In the genomic region with DNA sequence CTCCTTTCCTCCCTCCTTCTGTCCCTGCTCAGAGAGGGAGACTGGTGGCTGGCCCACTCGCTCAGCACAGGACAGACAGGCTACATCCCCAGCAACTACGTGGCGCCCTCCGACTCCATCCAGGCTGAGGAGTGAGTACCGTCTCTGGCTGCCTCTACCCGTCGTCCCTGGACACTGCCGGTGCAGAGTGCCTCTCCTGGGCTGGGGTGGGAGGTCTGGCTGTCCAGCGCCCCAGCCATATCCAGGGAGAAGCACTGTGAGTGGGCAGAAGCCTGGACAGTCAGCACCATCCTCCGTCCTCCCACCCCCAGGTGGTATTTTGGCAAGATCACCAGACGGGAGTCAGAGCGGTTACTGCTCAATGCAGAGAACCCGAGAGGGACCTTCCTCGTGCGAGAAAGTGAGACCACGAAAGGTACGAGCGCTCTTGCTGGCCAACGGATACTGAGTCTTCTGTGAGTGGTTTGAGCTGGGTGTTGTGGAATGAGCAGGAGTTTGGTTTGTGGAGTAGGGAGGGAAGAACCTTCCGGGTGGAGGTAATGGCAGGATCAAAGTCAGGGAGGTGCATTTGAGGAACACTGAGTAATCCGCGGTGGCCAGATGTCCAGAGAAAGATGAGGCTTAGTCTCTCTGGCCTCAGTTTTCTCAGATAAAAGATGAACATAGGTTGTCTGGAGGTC, we compare ENCODE assay signal across 15 cellular contexts. TPM values are rescaled to one million over a fixed set of nuclear protein-coding genes. Genes with fewer than 3 reads are reported as not detected.
A peak's percentile ranks its signal among the peaks of the same experiment; 100 is the strongest.
DNase-seq lines count a peak whose midpoint lies in the region; ATAC-seq, FAIRE-seq and TF ChIP-seq lines count a peak whose summit lies in the region.
"Had no signal": no experiment of that assay in that cellular context is flagged by ENCODE, and none has a peak within 500 bp of the region (broad histone marks: within the 10 kb centered on the region; RNA-seq: fewer than 3 reads in every experiment).

No MANE protein-coding gene starts in this region.

- 90% methylated on average over 19 of the region's 22 CpGs for WGBS in A549 (ENCODE audit: missing lambda C conversion rate)
- WGBS in H9 (ENCODE audit: extremely low coverage, insufficient read length, low lambda C conversion rate), result no CpG with 5 or more reads among the region's 22 CpGs
- 89 to 90% methylated on average over 22 of the region's 22 CpGs for WGBS in ectodermal cell, 2 experiments

- POLR2A ChIA-PET in A549 (lab: Yijun Ruan, JAX), result interaction anchor here (0.6 kb wide), 1 partner anchor 9 kb away, joined by 4 read pairs; no protein-coding TSS in a partner anchor

- peaks cover 82% of the 10 kb centered on the region for H3K4me1 ChIP-seq in A549
- H3K4me1 ChIP-seq in H9 (ENCODE audit: insufficient read depth, low read length), result no peaks in the 10 kb centered on the region; the same call in 1 of the 2 replicates
- peaks cover 38% of the 10 kb centered on the region for H3K4me1 ChIP-seq in ectodermal cell (ENCODE audit: control insufficient read depth, insufficient read depth, low read length)

- no peak; the same call in 1 of the 2 replicates for TF ChIP-seq POLR2A in A549 (IDR thresholded peaks at IDR 0.05; ENCODE audit: low read length)

- H3K4me3 ChIP-seq in A549 (no peak overlapping the region), ectodermal cell (ENCODE audit: insufficient read depth, low read depth, low read length) (no peak overlapping the region)
- H3K4me3 ChIP-seq: adrenal gland had no signal

- peak overlapping the region; percentile 32; the same call in 1 of the 3 replicates for H3K4me2 ChIP-seq in A549
- no peak overlapping the region for H3K4me2 ChIP-seq in H9 (ENCODE audit: insufficient read depth, insufficient read length, low read length)

- CTCF ChIA-PET in A549 (lab: Yijun Ruan, JAX), result interaction anchor here (1.0 to 4.5 kb wide), 4 partner anchors 11 to 129 kb away, joined by 5 to 26 read pairs (median 8); no protein-coding TSS in a partner anchor

- no peak overlapping the region for H3K56ac ChIP-seq in H9 (ENCODE audit: insufficient read length, low read depth, low read length)

- no peaks in the 10 kb centered on the region for H3K79me1 ChIP-seq in H9 (ENCODE audit: insufficient read depth, low read depth, low read length, poor library complexity, severe bottlenecking)

- no peak overlapping the region for H2BK15ac ChIP-seq in H9 (ENCODE audit: low read depth, low read length)

- peak overlapping the region in 1 of 2 experiments; percentile 20; a peak in 1 of 5 replicates for H3K4me3 Mint-ChIP-seq in H9
- peak overlapping the region; percentile 29 for H3K4me3 Mint-ChIP-seq in nephron progenitor cell
- H3K4me3 Mint-ChIP-seq in activated T-cell treated with anti-CD3 and anti-CD28 coated beads, Interleukin-2, amount 50 U/mL, for 72 hours, result no peak overlapping the region
- H3K4me3 Mint-ChIP-seq: natural killer cell treated with Interleukin-12 subunit alpha and Interleukin-12 subunit beta and Interleukin-15 and Interleukin-18, amount 100 ng/mL, for 72 hours had no signal

- ATAC-seq in A549 (peak in 1 of 2 experiments; percentile 2; a peak in 3 of 6 replicates), GM19324 (IDR thresholded peaks at IDR 0.05; ENCODE audit: low FRiP score, unreplicated experiment) (no peak)
- no peak for ATAC-seq in activated T-cell treated with anti-CD3 and anti-CD28 coated beads, Interleukin-2, amount 50 U/mL, for 72 hours (replicated peaks in 1 of 2)
- ATAC-seq: PC-3 had no signal

- H2BK5ac ChIP-seq in H9 (ENCODE audit: insufficient read length, low read length), result no peak overlapping the region

- H3K14ac ChIP-seq in H9 (ENCODE audit: insufficient read depth, low read length), result no peak overlapping the region

- no peak overlapping the region for H2BK120ac ChIP-seq in H9 (ENCODE audit: low read depth, low read length, poor library complexity, severe bottlenecking)

- no peaks in the 10 kb centered on the region for H3K23me2 ChIP-seq in H9 (ENCODE audit: insufficient read length, low read depth, low read length, poor library complexity, severe bottlenecking)

- DNase-seq in A549 (ENCODE audit: low read depth in 1 of 2, low spot score in 1 of 2) (no peak), H9 (no peak), nephron progenitor cell (no peak), inferior parietal cortex (ENCODE audit: extremely low spot score) (no peak), cerebellar nuclear complex (lab: John Stamatoyannopoulos, UW) (no peak)
- no peak for DNase-seq in activated T-cell treated with anti-CD3 and anti-CD28 coated beads, Interleukin-2, amount 50 U/mL, for 72 hours
- DNase-seq: activated CD4-positive, alpha-beta T cell treated with anti-CD3 and anti-CD28 coated beads, Interleukin-2, amount 50 U/mL, for 1 hour; NCI-H2029 treated with DMSO at 0.1 percent for 48 hours; PC-3; stimulated activated CD4-positive, alpha-beta T cell treated with anti-CD3 and anti-CD28 coated beads, Interleukin-1b, Interleukin-23, amount 100 ng/mL, for 48 hours had no signal

- no peak overlapping the region for H4K8ac ChIP-seq in H9 (replicated peaks; ENCODE audit: insufficient read length, low read depth, low read length)

- H2BK20ac ChIP-seq in H9 (ENCODE audit: low read depth, low read length, poor library complexity, severe bottlenecking), result no peak overlapping the region

- H3K36me3 Mint-ChIP-seq in H9 (ENCODE audit: insufficient read depth in 1 of 3, low read depth in 3 of 3), result peaks cover 0 to 30% (median 22%) of the 10 kb centered on the region in 3 experiments; a peak in 5 of 7 replicates
- H3K36me3 Mint-ChIP-seq in nephron progenitor cell (ENCODE audit: low read depth), result no peaks in the 10 kb centered on the region
- no peaks in the 10 kb centered on the region for H3K36me3 Mint-ChIP-seq in activated T-cell treated with anti-CD3 and anti-CD28 coated beads, Interleukin-2, amount 50 U/mL, for 72 hours (ENCODE audit: insufficient read depth in 2 of 2)
- H3K36me3 Mint-ChIP-seq: natural killer cell treated with Interleukin-12 subunit alpha and Interleukin-12 subunit beta and Interleukin-15 and Interleukin-18, amount 100 ng/mL, for 72 hours had no signal

- H3K27me3 Mint-ChIP-seq in H9 (ENCODE audit: low read depth) (no peaks in the 10 kb centered on the region; the same call in 1 of the 2 replicates), nephron progenitor cell (ENCODE audit: low read depth, poor library complexity) (peaks cover 4% of the 10 kb centered on the region)
- no peaks in the 10 kb centered on the region for H3K27me3 Mint-ChIP-seq in activated T-cell treated with anti-CD3 and anti-CD28 coated beads, Interleukin-2, amount 50 U/mL, for 72 hours (ENCODE audit: low read depth)
- H3K27me3 Mint-ChIP-seq: natural killer cell treated with Interleukin-12 subunit alpha and Interleukin-12 subunit beta and Interleukin-15 and Interleukin-18, amount 100 ng/mL, for 72 hours had no signal

- peaks cover 14% of the 10 kb centered on the region for H3K36me3 ChIP-seq in ectodermal cell (ENCODE audit: control insufficient read depth, insufficient read depth, low read length)

- H4K91ac ChIP-seq in H9 (ENCODE audit: insufficient read length, low read depth, low read length), result no peak overlapping the region

- H3K27me3 ChIP-seq in H9 (ENCODE audit: insufficient read depth, low read length) (no peaks in the 10 kb centered on the region), ectodermal cell (ENCODE audit: control insufficient read depth, insufficient read depth, low read length, poor library complexity, severe bottlenecking) (no peaks in the 10 kb centered on the region)
- H3K27me3 ChIP-seq: adrenal gland had no signal

- H3K4ac ChIP-seq in H9 (ENCODE audit: low read depth, low read length), result no peak overlapping the region

- no peak overlapping the region for H2BK12ac ChIP-seq in H9 (ENCODE audit: insufficient read length, low read depth, low read length)

- FAIRE-seq in A549 (lab: Jason Lieb, UNC), result no peak
- FAIRE-seq: frontal cortex had no signal

- no peak overlapping the region for H4K5ac ChIP-seq in H9 (ENCODE audit: insufficient read length, low read depth, low read length)

- no peak overlapping the region for H3K18ac ChIP-seq in H9 (ENCODE audit: insufficient read length, low read depth, low read length)

- H3K4me1 Mint-ChIP-seq in H9 (peaks cover 20 to 33% of the 10 kb centered on the region in 2 experiments), nephron progenitor cell (peaks cover 43% of the 10 kb centered on the region)
- no peaks in the 10 kb centered on the region for H3K4me1 Mint-ChIP-seq in activated T-cell treated with anti-CD3 and anti-CD28 coated beads, Interleukin-2, amount 50 U/mL, for 72 hours (ENCODE audit: low read depth)

- TF ChIP-seq RAD21 in A549 (conservative IDR thresholded peaks at IDR 0.05 in 1 of 2, IDR thresholded peaks at IDR 0.05 in 1 of 2), result no peak

- H3K27ac ChIP-seq in A549 (peak overlapping the region; percentile 69 to 84; a peak in 5 of 6 replicates), H9 (ENCODE audit: insufficient read length, low read depth, low read length) (no peak overlapping the region), ectodermal cell (ENCODE audit: insufficient read depth, low read depth, low read length, poor library complexity, severe bottlenecking) (peak overlapping the region; percentile 59)
- H3K27ac ChIP-seq: adrenal gland had no signal

- no peak overlapping the region for H2AK5ac ChIP-seq in H9 (ENCODE audit: insufficient read length, low read length)

- H3K27ac Mint-ChIP-seq in H9, result peak overlapping the region; percentile 10 to 85 (median 74); a peak in 6 of 7 replicates
- H3K27ac Mint-ChIP-seq in nephron progenitor cell, result peak overlapping the region; percentile 93
- H3K27ac Mint-ChIP-seq in activated T-cell treated with anti-CD3 and anti-CD28 coated beads, Interleukin-2, amount 50 U/mL, for 72 hours, result no peak overlapping the region
- H3K27ac Mint-ChIP-seq: natural killer cell treated with Interleukin-12 subunit alpha and Interleukin-12 subunit beta and Interleukin-15 and Interleukin-18, amount 100 ng/mL, for 72 hours had no signal

- H3K9ac ChIP-seq in H9 (ENCODE audit: extremely low read depth, insufficient read length, low read length), result no peak overlapping the region

- H2AFZ ChIP-seq in H9 (ENCODE audit: low read length), result no peak overlapping the region

- TF ChIP-seq CTCF in A549 (IDR thresholded peaks at IDR 0.05), result no peak
- TF ChIP-seq CTCF in H9 (conservative IDR thresholded peaks at IDR 0.05), result no peak
- TF ChIP-seq CTCF in nephron progenitor cell (IDR thresholded peaks at IDR 0.05), result no peak

- H3K9me3 ChIP-seq in A549 (no peaks in the 10 kb centered on the region), H9 (ENCODE audit: control insufficient read depth, low read depth, low read length) (no peaks in the 10 kb centered on the region), ectodermal cell (ENCODE audit: control insufficient read depth, low read length) (no peaks in the 10 kb centered on the region)
- H3K9me3 ChIP-seq: adrenal gland had no signal

- H3K23ac ChIP-seq in H9 (ENCODE audit: insufficient read length, low read depth, low read length), result no peak overlapping the region

- H3T11ph ChIP-seq in H9 (ENCODE audit: low read length), result no peak overlapping the region

- H3K79me2 ChIP-seq in H9 (ENCODE audit: insufficient read depth, low read length), result no peaks in the 10 kb centered on the region

- TF ChIP-seq EP300 in A549 (IDR thresholded peaks at IDR 0.05), result no peak

- no peaks in the 10 kb centered on the region for H4K20me1 ChIP-seq in H9 (ENCODE audit: control insufficient read depth, insufficient read depth, insufficient read length)

- H3K9me3 Mint-ChIP-seq in H9 (no peaks in the 10 kb centered on the region), nephron progenitor cell (no peaks in the 10 kb centered on the region)
- no peaks in the 10 kb centered on the region for H3K9me3 Mint-ChIP-seq in activated T-cell treated with anti-CD3 and anti-CD28 coated beads, Interleukin-2, amount 50 U/mL, for 72 hours
- H3K9me3 Mint-ChIP-seq: natural killer cell treated with Interleukin-12 subunit alpha and Interleukin-12 subunit beta and Interleukin-15 and Interleukin-18, amount 100 ng/mL, for 72 hours had no signal

RNA-seq across cellular contexts. Expression of a gene that starts 48.1 kb away (rescaled TPM):
- 154 and 212 TPM in 2 replicates for polyA plus RNA-seq in A549 (2011; rRNA removed)
- polyA plus RNA-seq in A549 (2012; cell fraction: cytosol; rRNA removed), result 122 and 170 TPM in 2 replicates
- 500 and 511 TPM in 2 replicates for polyA plus RNA-seq in A549 (2012; cell fraction: nucleus; rRNA removed)
- 133 to 139 TPM (median 134 TPM) in 3 replicates for polyA plus RNA-seq in A549 (2017; fragmentation: RNase III; extraction: RNeasy Plus Mini Kit Qiagen cat#74134 plus additional on column Dnase treatment)
- polyA minus RNA-seq in A549 (2011; rRNA and poly(A)+ RNA removed), result 278 and 313 TPM in 2 replicates
- 37.5 and 44.5 TPM in 2 replicates for total RNA-seq in H9 (2021)
- 37.8 TPM for polyA plus RNA-seq in ectodermal cell (2013, experiment 1 of 4)
- polyA plus RNA-seq in ectodermal cell (2013, experiment 2 of 4), result 44.4 TPM
- 33.0 TPM for polyA plus RNA-seq in ectodermal cell (2013, experiment 3 of 4)
- polyA plus RNA-seq in ectodermal cell (2013, experiment 4 of 4), result 36.0 TPM
- 1 to 10 TPM; 5.1 to 6.2 TPM for total RNA-seq in activated T-cell treated with anti-CD3 and anti-CD28 coated beads, Interleukin-2, amount 50 U/mL, for 72 hours
